19 cellular contexts compared by ENCODE assay signal in the genomic region with DNA sequence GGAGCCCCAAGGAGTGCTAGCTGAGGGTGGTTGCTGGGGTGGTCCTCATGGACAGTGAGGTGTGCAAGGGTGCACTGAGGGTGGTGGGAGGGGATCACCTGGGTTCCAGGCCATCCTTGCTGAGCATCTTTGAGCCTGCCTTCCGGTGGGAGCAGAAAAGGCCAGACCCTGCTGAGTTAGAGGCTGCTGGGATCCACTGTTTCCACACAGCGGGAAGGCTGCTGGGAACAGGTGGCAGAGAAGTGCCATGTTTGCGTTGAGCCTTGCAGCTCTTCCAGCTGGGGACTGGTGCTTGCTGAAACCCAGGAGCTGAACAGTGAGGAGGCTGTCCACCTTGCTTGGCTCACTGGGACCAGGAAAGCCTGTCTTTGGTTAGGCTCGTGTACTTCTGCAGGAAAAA. TPM values are rescaled to one million over a fixed set of nuclear protein-coding genes. Genes with fewer than 3 reads are reported as not detected.
DNase-seq lines count a peak whose midpoint lies in the region; ATAC-seq lines count a peak whose summit lies in the region.
"Had no signal": no experiment of that assay in that cellular context is flagged by ENCODE, and none has a peak within 500 bp of the region (broad histone marks: within the 10 kb centered on the region; RNA-seq: fewer than 3 reads in every experiment).

No MANE protein-coding gene starts in this region.

- H3K27me3 ChIP-seq in aorta (ENCODE audit: control insufficient read depth in 1 of 2, insufficient read depth in 2 of 2, low read length in 1 of 2), result no peaks in the 10 kb centered on the region

- WGBS in aorta, 2 donors, result 86 to 89% methylated on average over 4 of the region's 4 CpGs

- peak; percentile 18 for DNase-seq in activated naive CD4-positive, alpha-beta T cell treated with anti-CD3 and anti-CD28 coated beads, Interleukin-2, amount 10 ng/mL, durations not matched to agents 7 days and 5 days
- DNase-seq in activated naive CD4-positive, alpha-beta T cell treated with Interleukin-2 at 50 U/mL for 16 hours, result no peak
- peak; percentile 15 for DNase-seq in NCI-H1694 treated with DMSO at 0.1 percent for 48 hours (lab: John Stamatoyannopoulos, UW)
- DNase-seq in central memory CD8-positive, alpha-beta T cell (ENCODE audit: low spot score in 2 of 2), result no peak
- DNase-seq in aorta, result peak; percentile 23 to 57
- DNase-seq in stimulated activated naive CD4-positive, alpha-beta T cell (lab: John Stamatoyannopoulos, UW), result no peak
- no peak for DNase-seq in mesenteric fat pad (ENCODE audit: low spot score)
- DNase-seq: DMS79, GM23248, MV-4-11, NCI-H187 treated with DMSO at 0.1 percent for 48 hours, NCI-H82, SIG-M5, T-helper 17 cell had no signal

- H3K4me1 ChIP-seq in aorta (ENCODE audit: control insufficient read depth in 1 of 2, insufficient read depth in 2 of 2, low read length in 2 of 2), result no peaks in the 10 kb centered on the region

- H3K36me3 Mint-ChIP-seq in activated naive CD4-positive, alpha-beta T cell treated with anti-CD3 and anti-CD28 coated beads, Interleukin-2, amount 10 ng/mL, durations not matched to agents 7 days and 5 days, result no peaks in the 10 kb centered on the region
- peaks cover 5% of the 10 kb centered on the region for H3K36me3 Mint-ChIP-seq in central memory CD8-positive, alpha-beta T cell (ENCODE audit: insufficient read depth)

- no peak overlapping the region for H3K27ac ChIP-seq in aorta (ENCODE audit: low read depth in 1 of 2, low read length in 2 of 2)
- H3K27ac ChIP-seq: GM23248 had no signal

- H3K9me3 Mint-ChIP-seq in activated naive CD4-positive, alpha-beta T cell treated with anti-CD3 and anti-CD28 coated beads, Interleukin-2, amount 10 ng/mL, durations not matched to agents 7 days and 5 days, result no peaks in the 10 kb centered on the region
- no peaks in the 10 kb centered on the region for H3K9me3 Mint-ChIP-seq in central memory CD8-positive, alpha-beta T cell
- H3K9me3 Mint-ChIP-seq: IgD-negative memory B cell had no signal

- intact Hi-C loops in aorta (cut with DNase I), result no loop called here

- H3K27me3 Mint-ChIP-seq in activated naive CD4-positive, alpha-beta T cell treated with anti-CD3 and anti-CD28 coated beads, Interleukin-2, amount 10 ng/mL, durations not matched to agents 7 days and 5 days, result peaks cover 45% of the 10 kb centered on the region
- H3K27me3 Mint-ChIP-seq in central memory CD8-positive, alpha-beta T cell, result no peaks in the 10 kb centered on the region
- H3K27me3 Mint-ChIP-seq: B cell, T-helper 17 cell had no signal

- no peak overlapping the region for H3K27ac Mint-ChIP-seq in activated naive CD4-positive, alpha-beta T cell treated with anti-CD3 and anti-CD28 coated beads, Interleukin-2, amount 10 ng/mL, durations not matched to agents 7 days and 5 days
- peak overlapping the region; percentile 41 for H3K27ac Mint-ChIP-seq in central memory CD8-positive, alpha-beta T cell (ENCODE audit: low read depth)
- H3K27ac Mint-ChIP-seq: B cell, IgD-negative memory B cell, T-helper 17 cell had no signal

- no peaks in the 10 kb centered on the region for H3K9me3 ChIP-seq in aorta (ENCODE audit: control insufficient read depth, low read length)

- ATAC-seq in central memory CD8-positive, alpha-beta T cell (replicated peaks; ENCODE audit: extremely low read depth, poor library complexity, severe bottlenecking), result no peak
- ATAC-seq in aorta (ENCODE audit: low FRiP score), result no peak
- ATAC-seq: GM12878, T-helper 17 cell had no signal

- CTCF ChIA-PET in activated naive CD4-positive, alpha-beta T cell treated with anti-CD3 and anti-CD28 coated beads, Interleukin-2, amount 10 ng/mL, durations not matched to agents 7 days and 5 days (lab: Charles Lee), result interaction anchor here (2.0 kb wide), 1 partner anchor 9 kb away, joined by 7 read pairs; no protein-coding TSS in a partner anchor

- no peaks in the 10 kb centered on the region for H3K36me3 ChIP-seq in aorta (ENCODE audit: control insufficient read depth in 1 of 2, insufficient read depth in 2 of 2, low read length in 1 of 2)

- peaks cover 11% of the 10 kb centered on the region for H3K4me1 Mint-ChIP-seq in activated naive CD4-positive, alpha-beta T cell treated with anti-CD3 and anti-CD28 coated beads, Interleukin-2, amount 10 ng/mL, durations not matched to agents 7 days and 5 days
- H3K4me1 Mint-ChIP-seq in central memory CD8-positive, alpha-beta T cell, result peaks cover 25% of the 10 kb centered on the region

- H3K4me3 Mint-ChIP-seq in activated naive CD4-positive, alpha-beta T cell treated with anti-CD3 and anti-CD28 coated beads, Interleukin-2, amount 10 ng/mL, durations not matched to agents 7 days and 5 days, result no peak overlapping the region
- no peak overlapping the region for H3K4me3 Mint-ChIP-seq in central memory CD8-positive, alpha-beta T cell
- H3K4me3 Mint-ChIP-seq: B cell, IgD-negative memory B cell, T-helper 17 cell had no signal

- H3K4me3 ChIP-seq in aorta (ENCODE audit: low read length in 2 of 2), result no peak overlapping the region
- H3K4me3 ChIP-seq: GM12878, GM23248 had no signal

RNA-seq across cellular contexts. Expression of gene PRF1, which starts 34.9 kb away (rescaled TPM):
- total RNA-seq in aorta (1 to 10 TPM; 3.2 to 6.1 TPM), mesenteric fat pad (4.0 TPM)
- polyA plus RNA-seq in aorta, result 1 to 10 TPM; 1.3 to 6.1 TPM
- total RNA-seq: G401, GM23248, HT-29 had no signal
- polyA plus RNA-seq: GM23248 had no signal

Comparison
In these comparisons a context has a peak if more than half of its experiments do, and no peak if none do; other contexts are left out.
1. DNase-seq: peak in activated naive CD4-positive, alpha-beta T cell treated with anti-CD3 and anti-CD28 coated beads, Interleukin-2, amount 10 ng/mL, durations not matched to agents 7 days and 5 days (single experiment), NCI-H1694 treated with DMSO at 0.1 percent for 48 hours (single experiment) and aorta (2 of 2); none in activated naive CD4-positive, alpha-beta T cell treated with Interleukin-2 at 50 U/mL for 16 hours (single experiment), central memory CD8-positive, alpha-beta T cell (0 of 2), stimulated activated naive CD4-positive, alpha-beta T cell (0 of 6) and mesenteric fat pad (single experiment).